In genomic region chr4:17057035-17057434, GRCh38 we compare ENCODE assay signal across 21 cellular contexts.
"Had no signal": no experiment of that assay in that cellular context is flagged by ENCODE, and none has a peak within 500 bp of the region (broad histone marks: within the 10 kb centered on the region; RNA-seq: fewer than 3 reads in every experiment).

No MANE protein-coding gene starts in this region.

- H3K79me2 ChIP-seq: hepatocyte, parathyroid adenoma had no signal

- H3K27ac ChIP-seq: heart right ventricle, hepatocyte, left ventricle myocardium inferior, parathyroid adenoma, psoas muscle, skin epidermis, suprapubic skin, tibial nerve had no signal

- H3K4me1 ChIP-seq: parathyroid adenoma, psoas muscle, uterus had no signal

- H3K36me3 ChIP-seq: heart right ventricle, left ventricle myocardium inferior, suprapubic skin, tibial nerve, uterus had no signal

- DNase-seq: heart right ventricle; islet precursor cell; left ventricle myocardium inferior; mesendoderm; naive B cell; natural killer cell; psoas muscle; stimulated activated CD4-positive, alpha-beta T cell treated with anti-CD3 and anti-CD28 coated beads, Interleukin-12 subunit alpha, Interleukin-12 subunit beta, amount 100 ng/mL, for 4 hours; stimulated activated CD4-positive, alpha-beta T cell treated with anti-CD3 and anti-CD28 coated beads, Interleukin-15, amount 100 ng/mL, for 24 hours; stimulated activated CD4-positive, alpha-beta T cell treated with anti-CD3 and anti-CD28 coated beads, Interleukin-2, amount 100 ng/mL, for 24 hours; stimulated activated CD4-positive, alpha-beta T cell treated with anti-CD3 and anti-CD28 coated beads, Interleukin-4, amount 100 ng/mL, for 1 hour; stimulated activated naive B cell treated with anti-CD40 and anti-IgM and Interleukin-4, amounts not matched to agents 10 μg/mL and 1 μg/mL and 100 μg/mL, for 72 hours; stimulated activated naive CD8-positive, alpha-beta T cell treated with anti-CD3 and anti-CD28 coated beads, Interleukin-15, Interleukin-2, amounts not matched to agents 100 U/mL and 50 U/mL, for 24 hours; uterus had no signal

- H3K27me3 ChIP-seq: heart right ventricle, hepatocyte, suprapubic skin, tibial nerve, uterus had no signal

- H3K4me2 ChIP-seq: hepatocyte had no signal

- H3K9ac ChIP-seq: parathyroid adenoma had no signal

- H3K9me3 ChIP-seq: heart right ventricle, left ventricle myocardium inferior, psoas muscle, suprapubic skin, tibial nerve, uterus had no signal

- H3K4me3 ChIP-seq: heart right ventricle, hepatocyte, left ventricle myocardium inferior, lung, psoas muscle, skin epidermis, suprapubic skin, tibial nerve, uterus had no signal

- H2AFZ ChIP-seq: hepatocyte, parathyroid adenoma had no signal

- ATAC-seq: heart right ventricle; natural killer cell; psoas muscle; sciatic nerve; stimulated activated naive B cell treated with anti-CD40 and anti-IgM and Interleukin-4, amounts not matched to agents 10 μg/mL and 1 μg/mL and 100 μg/mL, for 72 hours; stimulated activated naive CD8-positive, alpha-beta T cell treated with anti-CD3 and anti-CD28 coated beads, Interleukin-15, Interleukin-2, amounts not matched to agents 100 U/mL and 50 U/mL, for 24 hours had no signal
